12 cellular contexts compared by ENCODE assay signal in genomic region chr19:47369923-47370625, GRCh38. TPM values are rescaled to one million over a fixed set of nuclear protein-coding genes. Genes with fewer than 3 reads are reported as not detected.
DNase-seq lines count a peak whose midpoint lies in the region; TF ChIP-seq lines count a peak whose summit lies in the region.
"Had no signal": no experiment of that assay in that cellular context is flagged by ENCODE, and none has a peak within 500 bp of the region (broad histone marks: within the 10 kb centered on the region; RNA-seq: fewer than 3 reads in every experiment).

No MANE protein-coding gene starts in this region.

- H3K27ac ChIP-seq in H9 (ENCODE audit: insufficient read length, low read depth, low read length), result no peak overlapping the region

- H2BK5ac ChIP-seq in H9 (ENCODE audit: insufficient read length, low read length), result no peak overlapping the region

- no CpG with 5 or more reads among the region's 15 CpGs for WGBS in H9 (ENCODE audit: extremely low coverage, insufficient read length, low lambda C conversion rate)

- H3K9me3 Mint-ChIP-seq in H9, result no peaks in the 10 kb centered on the region
- H3K9me3 Mint-ChIP-seq: activated CD4-positive, alpha-beta memory T cell treated with anti-CD3 and anti-CD28 coated beads for 36 hours; natural killer cell treated with Interleukin-12 subunit alpha and Interleukin-12 subunit beta and Interleukin-15 and Interleukin-18, amount 100 ng/mL, for 72 hours had no signal

- no peak overlapping the region for H2BK20ac ChIP-seq in H9 (ENCODE audit: low read depth, low read length, poor library complexity, severe bottlenecking)

- no peak overlapping the region for H3K4me2 ChIP-seq in H9 (ENCODE audit: insufficient read depth, insufficient read length, low read length)

- H3T11ph ChIP-seq in H9 (ENCODE audit: low read length), result no peak overlapping the region

- H3K36me3 Mint-ChIP-seq in H9 (ENCODE audit: insufficient read depth in 1 of 3, low read depth in 3 of 3), result peaks cover 39 to 78% (median 53%) of the 10 kb centered on the region in 3 experiments; a peak in 6 of 7 replicates

- H4K20me1 ChIP-seq in H9 (ENCODE audit: control insufficient read depth, insufficient read depth, insufficient read length), result no peaks in the 10 kb centered on the region

- H2AK5ac ChIP-seq in H9 (ENCODE audit: insufficient read length, low read length), result no peak overlapping the region

- peak overlapping the region in 2 of 3 experiments; percentile 31 to 61; a peak in 2 of 7 replicates for H3K27ac Mint-ChIP-seq in H9
- H3K27ac Mint-ChIP-seq: activated CD4-positive, alpha-beta memory T cell treated with anti-CD3 and anti-CD28 coated beads for 36 hours had no signal

- H3K27me3 Mint-ChIP-seq in H9 (ENCODE audit: low read depth), result no peaks in the 10 kb centered on the region
- H3K27me3 Mint-ChIP-seq: activated CD4-positive, alpha-beta memory T cell treated with anti-CD3 and anti-CD28 coated beads for 36 hours; natural killer cell treated with Interleukin-12 subunit alpha and Interleukin-12 subunit beta and Interleukin-15 and Interleukin-18, amount 100 ng/mL, for 72 hours had no signal

- no peaks in the 10 kb centered on the region for H3K27me3 ChIP-seq in H9 (ENCODE audit: insufficient read depth, low read length)

- no peak overlapping the region for H3K4me3 Mint-ChIP-seq in H9
- H3K4me3 Mint-ChIP-seq: activated CD4-positive, alpha-beta memory T cell treated with anti-CD3 and anti-CD28 coated beads for 36 hours; natural killer cell treated with Interleukin-12 subunit alpha and Interleukin-12 subunit beta and Interleukin-15 and Interleukin-18, amount 100 ng/mL, for 72 hours had no signal

- H3K14ac ChIP-seq in H9 (ENCODE audit: insufficient read depth, low read length), result no peak overlapping the region

- H3K9ac ChIP-seq in H9 (ENCODE audit: extremely low read depth, insufficient read length, low read length), result no peak overlapping the region

- no peak overlapping the region for H2BK15ac ChIP-seq in H9 (ENCODE audit: low read depth, low read length)

- H3K4me3 ChIP-seq in fibroblast of villous mesenchyme (ENCODE audit: low read depth, low read length), result no peak overlapping the region

- H3K23me2 ChIP-seq in H9 (ENCODE audit: insufficient read length, low read depth, low read length, poor library complexity, severe bottlenecking), result no peaks in the 10 kb centered on the region

- H4K8ac ChIP-seq in H9 (replicated peaks; ENCODE audit: insufficient read length, low read depth, low read length), result no peak overlapping the region

- H3K56ac ChIP-seq in H9 (ENCODE audit: insufficient read length, low read depth, low read length), result no peak overlapping the region

- TF ChIP-seq CTCF in H9 (conservative IDR thresholded peaks at IDR 0.05) (no peak), fibroblast of villous mesenchyme (IDR thresholded peaks at IDR 0.05; ENCODE audit: insufficient read depth, low read depth, low read length) (no peak)

- H2BK120ac ChIP-seq in H9 (ENCODE audit: low read depth, low read length, poor library complexity, severe bottlenecking), result no peak overlapping the region

- H3K23ac ChIP-seq in H9 (ENCODE audit: insufficient read length, low read depth, low read length), result no peak overlapping the region

- H2AFZ ChIP-seq in H9 (ENCODE audit: low read length), result no peak overlapping the region

- no peak overlapping the region for H2BK12ac ChIP-seq in H9 (ENCODE audit: insufficient read length, low read depth, low read length)

- no peaks in the 10 kb centered on the region for H3K79me1 ChIP-seq in H9 (ENCODE audit: insufficient read depth, low read depth, low read length, poor library complexity, severe bottlenecking)

- no peak overlapping the region for H3K4ac ChIP-seq in H9 (ENCODE audit: low read depth, low read length)

- no peak overlapping the region for H4K5ac ChIP-seq in H9 (ENCODE audit: insufficient read length, low read depth, low read length)

- H3K18ac ChIP-seq in H9 (ENCODE audit: insufficient read length, low read depth, low read length), result no peak overlapping the region

- H3K9me3 ChIP-seq in H9 (ENCODE audit: control insufficient read depth, low read depth, low read length), result no peaks in the 10 kb centered on the region

- H3K4me1 Mint-ChIP-seq in H9, result no peaks in the 10 kb centered on the region

- H3K79me2 ChIP-seq in H9 (ENCODE audit: insufficient read depth, low read length), result no peaks in the 10 kb centered on the region

- H4K91ac ChIP-seq in H9 (ENCODE audit: insufficient read length, low read depth, low read length), result no peak overlapping the region

- H3K4me1 ChIP-seq in H9 (ENCODE audit: insufficient read depth, low read length), result no peaks in the 10 kb centered on the region

- intact Hi-C loops in posterior vena cava (cut with DNase I), result no loop called here

- DNase-seq in H9, result no peak
- peak; percentile 15 for DNase-seq in SKM-1 (lab: John Stamatoyannopoulos, UW; ENCODE audit: unreplicated experiment)
- DNase-seq in fibroblast of villous mesenchyme (ENCODE audit: low read depth), result peak; percentile 63
- DNase-seq in smooth muscle cell of the brain vasculature (ENCODE audit: low read depth, low spot score), result peak; percentile 86
- no peak for DNase-seq in NK-92 treated with Interleukin-12 subunit alpha and Interleukin-12 subunit beta, amount 100 ng/mL, for 24 hours (lab: John Stamatoyannopoulos, UW)
- DNase-seq in NCI-H1048 (lab: John Stamatoyannopoulos, UW), result no peak
- DNase-seq in posterior vena cava (ENCODE audit: low spot score), result no peak
- DNase-seq in NCI-H1930 (lab: John Stamatoyannopoulos, UW), result no peak
- DNase-seq: activated CD4-positive, alpha-beta memory T cell treated with anti-CD3 and anti-CD28 coated beads for 36 hours; NCI-H1105; RPMI8226 had no signal

RNA-seq across cellular contexts. Expression of gene DHX34, which starts 21.0 kb away (rescaled TPM):
- total RNA-seq in H9 (2021) (38.2 and 38.3 TPM in 2 replicates), fibroblast of villous mesenchyme (12.2 and 13.4 TPM in 2 replicates), posterior vena cava (1 to 10 TPM; 7.7 to 7.9 TPM)

RNA-seq across cellular contexts. Expression of gene C5AR2, which starts 38.1 kb away (rescaled TPM):
- not detected in 2 replicates for total RNA-seq in H9 (2021)
- total RNA-seq in fibroblast of villous mesenchyme, result under 0.01 TPM in 1 of 2 replicates, not detected in the other
- total RNA-seq in posterior vena cava, result 1 to 10 TPM; 2.7 to 8.2 TPM

RNA-seq across cellular contexts. Expression of gene MEIS3, which starts 49.3 kb away (rescaled TPM):
- total RNA-seq in H9 (2021) (43.8 and 44.0 TPM in 2 replicates), fibroblast of villous mesenchyme (38.0 and 60.6 TPM in 2 replicates), posterior vena cava (10 to 100 TPM; 24.3 to 26.0 TPM)
- total RNA-seq: natural killer cell treated with Interleukin-12 subunit alpha and Interleukin-12 subunit beta and Interleukin-15 and Interleukin-18, amount 100 ng/mL, for 72 hours had no signal

Comparison
In these comparisons a context has a peak if more than half of its experiments do, and no peak if none do; other contexts are left out.
1. DNase-seq: peak in SKM-1 (single experiment), fibroblast of villous mesenchyme (single experiment) and smooth muscle cell of the brain vasculature (single experiment); none in H9 (single experiment), NK-92 treated with Interleukin-12 subunit alpha and Interleukin-12 subunit beta, amount 100 ng/mL, for 24 hours (single experiment), NCI-H1048 (single experiment), posterior vena cava (single experiment) and NCI-H1930 (0 of 2).